Comparison of ENCODE assay signal across 1 cellular context in the genomic region with DNA sequence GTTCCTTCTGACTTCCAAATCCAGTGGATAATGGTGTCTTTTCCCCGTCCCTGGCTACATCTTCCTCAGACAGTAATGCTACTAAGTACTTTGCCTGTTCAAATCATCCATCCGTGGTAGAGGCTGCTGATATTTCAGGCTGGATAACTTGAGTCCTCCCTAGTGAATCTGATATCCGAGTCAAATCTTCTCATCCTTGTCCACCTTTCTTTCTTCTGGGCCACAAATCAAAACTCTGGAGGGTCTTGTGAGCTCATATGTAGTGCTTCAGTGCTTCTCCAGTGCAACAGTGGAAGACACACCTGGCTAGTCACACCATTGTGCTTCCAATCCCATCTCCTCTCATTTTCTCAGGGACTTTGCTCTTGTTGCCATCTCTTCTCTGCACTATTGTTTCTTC.
TF ChIP-seq lines count a peak whose summit lies in the region.

No MANE protein-coding gene starts in this region.

TF ChIP-seq in SK-N-SH, 30 proteins besides CTCF, POLR2A, EP300 and RAD21 (continued from another document):
- TF ChIP-seq, protein P1, sequence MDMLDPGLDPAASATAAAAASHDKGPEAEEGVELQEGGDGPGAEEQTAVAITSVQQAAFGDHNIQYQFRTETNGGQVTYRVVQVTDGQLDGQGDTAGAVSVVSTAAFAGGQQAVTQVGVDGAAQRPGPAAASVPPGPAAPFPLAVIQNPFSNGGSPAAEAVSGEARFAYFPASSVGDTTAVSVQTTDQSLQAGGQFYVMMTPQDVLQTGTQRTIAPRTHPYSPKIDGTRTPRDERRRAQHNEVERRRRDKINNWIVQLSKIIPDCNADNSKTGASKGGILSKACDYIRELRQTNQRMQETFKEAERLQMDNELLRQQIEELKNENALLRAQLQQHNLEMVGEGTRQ (IDR thresholded peaks at IDR 0.05; ENCODE audit: borderline replicate concordance, low read depth, low read length): no peak
- TF ChIP-seq, protein P2, sequence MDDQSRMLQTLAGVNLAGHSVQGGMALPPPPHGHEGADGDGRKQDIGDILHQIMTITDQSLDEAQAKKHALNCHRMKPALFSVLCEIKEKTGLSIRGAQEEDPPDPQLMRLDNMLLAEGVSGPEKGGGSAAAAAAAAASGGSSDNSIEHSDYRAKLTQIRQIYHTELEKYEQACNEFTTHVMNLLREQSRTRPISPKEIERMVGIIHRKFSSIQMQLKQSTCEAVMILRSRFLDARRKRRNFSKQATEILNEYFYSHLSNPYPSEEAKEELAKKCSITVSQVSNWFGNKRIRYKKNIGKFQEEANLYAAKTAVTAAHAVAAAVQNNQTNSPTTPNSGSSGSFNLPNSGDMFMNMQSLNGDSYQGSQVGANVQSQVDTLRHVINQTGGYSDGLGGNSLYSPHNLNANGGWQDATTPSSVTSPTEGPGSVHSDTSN (IDR thresholded peaks at IDR 0.05): no peak
- TF ChIP-seq, protein P3, sequence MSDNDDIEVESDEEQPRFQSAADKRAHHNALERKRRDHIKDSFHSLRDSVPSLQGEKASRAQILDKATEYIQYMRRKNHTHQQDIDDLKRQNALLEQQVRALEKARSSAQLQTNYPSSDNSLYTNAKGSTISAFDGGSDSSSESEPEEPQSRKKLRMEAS (IDR thresholded peaks at IDR 0.05; ENCODE audit: low read depth): no peak
- no peak for TF ChIP-seq RFX5 (IDR thresholded peaks at IDR 0.05; ENCODE audit: low read length)
- TF ChIP-seq TCF12 (IDR thresholded peaks at IDR 0.05): no peak
- no peak for TF ChIP-seq SMC3 (IDR thresholded peaks at IDR 0.05; ENCODE audit: low read depth, low read length)
- no peak for TF ChIP-seq YY1 (IDR thresholded peaks at IDR 0.05; ENCODE audit: low read depth)
- TF ChIP-seq, protein P4, sequence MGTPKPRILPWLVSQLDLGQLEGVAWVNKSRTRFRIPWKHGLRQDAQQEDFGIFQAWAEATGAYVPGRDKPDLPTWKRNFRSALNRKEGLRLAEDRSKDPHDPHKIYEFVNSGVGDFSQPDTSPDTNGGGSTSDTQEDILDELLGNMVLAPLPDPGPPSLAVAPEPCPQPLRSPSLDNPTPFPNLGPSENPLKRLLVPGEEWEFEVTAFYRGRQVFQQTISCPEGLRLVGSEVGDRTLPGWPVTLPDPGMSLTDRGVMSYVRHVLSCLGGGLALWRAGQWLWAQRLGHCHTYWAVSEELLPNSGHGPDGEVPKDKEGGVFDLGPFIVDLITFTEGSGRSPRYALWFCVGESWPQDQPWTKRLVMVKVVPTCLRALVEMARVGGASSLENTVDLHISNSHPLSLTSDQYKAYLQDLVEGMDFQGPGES (IDR thresholded peaks at IDR 0.05; ENCODE audit: low read depth, low read length): no peak
